ENCODE assay signal across 8 cellular contexts in genomic region chr9:121201045-121201737, GRCh38.
DNase-seq lines count a peak whose midpoint lies in the region; ATAC-seq and TF ChIP-seq lines count a peak whose summit lies in the region.

No MANE protein-coding gene starts in this region.

- H3K4me3 ChIP-seq in AG09309 (ENCODE audit: control insufficient read depth, low read depth, low read length), result peak overlapping the region; percentile 89

- H3K27ac Mint-ChIP-seq in dendritic cell treated with granulocyte-macrophage colony-stimulating factor and Interleukin-4, amounts not matched to agents 40 ng/mL and 50 ng/mL, for 4 days, result peak overlapping the region; percentile 90
- H3K27ac Mint-ChIP-seq in memory B cell, result peak overlapping the region; percentile 83

- peak; percentile 31 for ATAC-seq in GM19324 (IDR thresholded peaks at IDR 0.05; ENCODE audit: low FRiP score, unreplicated experiment)
- peak; percentile 23 for ATAC-seq in HG03442 (IDR thresholded peaks at IDR 0.05; ENCODE audit: unreplicated experiment)
- ATAC-seq in memory B cell (ENCODE audit: low read depth), result peak; percentile 8
- ATAC-seq in GM18861 (IDR thresholded peaks at IDR 0.05; ENCODE audit: unreplicated experiment), result no peak

- TF ChIP-seq CTCF in AG09309 (IDR thresholded peaks at IDR 0.05; ENCODE audit: control insufficient read depth, insufficient read depth, low read depth, low read length, missing control alignments), result no peak

- no peaks in the 10 kb centered on the region for H3K9me3 Mint-ChIP-seq in dendritic cell treated with granulocyte-macrophage colony-stimulating factor and Interleukin-4, amounts not matched to agents 40 ng/mL and 50 ng/mL, for 4 days
- H3K9me3 Mint-ChIP-seq in memory B cell, result no peaks in the 10 kb centered on the region

- no peaks in the 10 kb centered on the region for H3K27me3 Mint-ChIP-seq in dendritic cell treated with granulocyte-macrophage colony-stimulating factor and Interleukin-4, amounts not matched to agents 40 ng/mL and 50 ng/mL, for 4 days
- H3K27me3 Mint-ChIP-seq in memory B cell, result no peaks in the 10 kb centered on the region

- intact Hi-C loops in dendritic cell treated with granulocyte-macrophage colony-stimulating factor and Interleukin-4, amounts not matched to agents 40 ng/mL and 50 ng/mL, for 4 days (cut with micrococcal nuclease), result no loop called here

- H3K36me3 Mint-ChIP-seq in dendritic cell treated with granulocyte-macrophage colony-stimulating factor and Interleukin-4, amounts not matched to agents 40 ng/mL and 50 ng/mL, for 4 days (ENCODE audit: low read depth), result peaks cover 14% of the 10 kb centered on the region
- H3K36me3 Mint-ChIP-seq in memory B cell, result no peaks in the 10 kb centered on the region

- H3K4me1 Mint-ChIP-seq in dendritic cell treated with granulocyte-macrophage colony-stimulating factor and Interleukin-4, amounts not matched to agents 40 ng/mL and 50 ng/mL, for 4 days (ENCODE audit: low read depth), result peaks cover 57% of the 10 kb centered on the region
- peaks cover 32% of the 10 kb centered on the region for H3K4me1 Mint-ChIP-seq in memory B cell

- DNase-seq in AG09309 (ENCODE audit: low read depth) (no peak), memory B cell (ENCODE audit: low spot score in 2 of 2) (peak in 1 of 2 donors; percentile 9)
- DNase-seq in activated CD4-positive, alpha-beta T cell treated with anti-CD3 and anti-CD28 coated beads for 4 hours, result peak; percentile 46 to 62
- peak; percentile 12 to 15 for DNase-seq in stimulated activated CD8-positive, alpha-beta memory T cell treated with anti-CD3 and anti-CD28 coated beads, Interleukin-2, amount 100 ng/mL, for 1 hour (ENCODE audit: low read depth in 2 of 2)

- peak overlapping the region; percentile 93 for H3K4me3 Mint-ChIP-seq in dendritic cell treated with granulocyte-macrophage colony-stimulating factor and Interleukin-4, amounts not matched to agents 40 ng/mL and 50 ng/mL, for 4 days
- peak overlapping the region; percentile 84 for H3K4me3 Mint-ChIP-seq in memory B cell
